In genomic region chr3:8938021-8938420, GRCh38 we compare ENCODE assay signal across 8 cellular contexts. TPM values are rescaled to one million over a fixed set of nuclear protein-coding genes. Genes with fewer than 3 reads are reported as not detected.
DNase-seq lines count a peak whose midpoint lies in the region; ATAC-seq and TF ChIP-seq lines count a peak whose summit lies in the region.

No MANE protein-coding gene starts in this region.

- DNase-seq in GM06990 (ENCODE audit: extremely low read depth, insufficient read length) (no peak), lung microvascular endothelial cell (ENCODE audit: low read depth in 2 of 2) (peak; percentile 47 to 57), caudate nucleus (lab: John Stamatoyannopoulos, UW) (no peak), hypothalamus (lab: John Stamatoyannopoulos, UW) (no peak), NCI-H146 treated with DMSO at 0.1 percent for 48 hours (lab: John Stamatoyannopoulos, UW; ENCODE audit: unreplicated experiment) (no peak)
- DNase-seq in activated CD4-positive, alpha-beta T cell treated with anti-CD3 and anti-CD28 coated beads, Interleukin-2, amount 50 U/mL, for 48 hours: no peak

- peak; percentile 28 for TF ChIP-seq CTCF in GM06990 (IDR thresholded peaks at IDR 0.05; ENCODE audit: insufficient read depth, low read length, poor library complexity, severe bottlenecking)
- peak; percentile 16; the same call in 1 of the 2 replicates for TF ChIP-seq CTCF in WI38 (IDR thresholded peaks at IDR 0.05; ENCODE audit: low read depth, low read length)

- H3K27ac ChIP-seq in caudate nucleus (ENCODE audit: low read depth, low read length): no peak overlapping the region

- H3K4me3 ChIP-seq in GM06990 (replicated peaks; ENCODE audit: low read depth, low read length) (no peak overlapping the region), WI38 (ENCODE audit: low read depth, low read length) (no peak overlapping the region)

- ATAC-seq in HG03571 (IDR thresholded peaks at IDR 0.05; ENCODE audit: unreplicated experiment): peak; percentile 61

- no peaks in the 10 kb centered on the region for H3K27me3 ChIP-seq in GM06990 (replicated peaks; ENCODE audit: control insufficient read depth, insufficient read depth, low read length)

- H3K36me3 ChIP-seq in GM06990 (ENCODE audit: control insufficient read depth, insufficient read depth, low read length): peaks cover 5% of the 10 kb centered on the region

RNA-seq across cellular contexts. Expression of gene RAD18, which starts 25.3 kb away (rescaled TPM):
- 4.8 and 6.1 TPM in 2 replicates for total RNA-seq in lung microvascular endothelial cell

Comparison
In these comparisons a context has a peak if more than half of its experiments do, and no peak if none do; other contexts are left out.
1. DNase-seq: peak in lung microvascular endothelial cell (2 of 2); none in GM06990 (single experiment), activated CD4-positive, alpha-beta T cell treated with anti-CD3 and anti-CD28 coated beads, Interleukin-2, amount 50 U/mL, for 48 hours (0 of 2), caudate nucleus (0 of 61), hypothalamus (0 of 51) and NCI-H146 treated with DMSO at 0.1 percent for 48 hours (single experiment).